13 cellular contexts compared by ENCODE assay signal in genomic region chr9:129894106-129894823, GRCh38. TPM values are rescaled to one million over a fixed set of nuclear protein-coding genes. Genes with fewer than 3 reads are reported as not detected.
DNase-seq lines count a peak whose midpoint lies in the region; ATAC-seq and TF ChIP-seq lines count a peak whose summit lies in the region.
"Had no signal": no experiment of that assay in that cellular context is flagged by ENCODE, and none has a peak within 500 bp of the region (broad histone marks: within the 10 kb centered on the region; RNA-seq: fewer than 3 reads in every experiment).

No MANE protein-coding gene starts in this region.

- H3K27ac Mint-ChIP-seq in WTC11 (peak overlapping the region; percentile 73; the same call in 1 of the 2 replicates), type B pancreatic cell (no peak overlapping the region)
- peak overlapping the region; percentile 90 to 92 for H3K27ac Mint-ChIP-seq in stimulated activated naive CD8-positive, alpha-beta T cell treated with anti-CD3 and anti-CD28 coated beads, Interleukin-15, amount 100 ng/mL, for 72 hours

- CTCF ChIA-PET in WTC11 (lab: Charles Lee) = no interaction called here

- no peak for ATAC-seq in WTC11
- ATAC-seq in stimulated activated naive CD8-positive, alpha-beta T cell treated with anti-CD3 and anti-CD28 coated beads, Interleukin-15, amount 100 ng/mL, for 72 hours = no peak
- ATAC-seq: A549 had no signal

- TF ChIP-seq CTCF in WTC11 (IDR thresholded peaks at IDR 0.05) = no peak
- no peak for TF ChIP-seq CTCF in type B pancreatic cell (conservative IDR thresholded peaks at IDR 0.05)

- POLR2A ChIA-PET in WTC11 (lab: Charles Lee) = no interaction called here

- peak; percentile 68 for DNase-seq in activated CD8-positive, alpha-beta memory T cell treated with anti-CD3 and anti-CD28 coated beads for 24 hours
- DNase-seq in activated CD8-positive, alpha-beta memory T cell treated with anti-CD3 and anti-CD28 coated beads, Interleukin-2, amount 50 U/mL, for 48 hours = no peak
- DNase-seq in WTC11 (ENCODE audit: low spot score) (no peak), GM19238 (ENCODE audit: insufficient read length, low spot score) (no peak), hypothalamus (lab: John Stamatoyannopoulos, UW) (no peak), type B pancreatic cell (ENCODE audit: extremely low spot score, unreplicated experiment) (no peak)
- peak; percentile 79 for DNase-seq in central memory CD4-positive, alpha-beta T cell
- DNase-seq in stimulated activated naive CD8-positive, alpha-beta T cell treated with anti-CD3 and anti-CD28 coated beads, Interleukin-15, amount 100 ng/mL, for 72 hours = peak; percentile 38 to 46
- DNase-seq: foreskin melanocyte, NCI-H1694 treated with DMSO at 0.1 percent for 48 hours, T1000 had no signal

- H3K27me3 Mint-ChIP-seq in WTC11 (ENCODE audit: low read depth) = no peaks in the 10 kb centered on the region
- no peaks in the 10 kb centered on the region for H3K27me3 Mint-ChIP-seq in stimulated activated naive CD8-positive, alpha-beta T cell treated with anti-CD3 and anti-CD28 coated beads, Interleukin-15, amount 100 ng/mL, for 72 hours
- H3K27me3 Mint-ChIP-seq in type B pancreatic cell = no peaks in the 10 kb centered on the region

- H3K4me3 Mint-ChIP-seq in WTC11 (no peak overlapping the region), type B pancreatic cell (no peak overlapping the region)
- H3K4me3 Mint-ChIP-seq in stimulated activated naive CD8-positive, alpha-beta T cell treated with anti-CD3 and anti-CD28 coated beads, Interleukin-15, amount 100 ng/mL, for 72 hours = peak overlapping the region; percentile 48 to 51
- H3K4me3 Mint-ChIP-seq: neural crest cell had no signal

- H3K36me3 Mint-ChIP-seq in WTC11 (peaks cover 31% of the 10 kb centered on the region), type B pancreatic cell (peaks cover 21% of the 10 kb centered on the region)

- no peaks in the 10 kb centered on the region for H3K9me3 Mint-ChIP-seq in WTC11
- H3K9me3 Mint-ChIP-seq in stimulated activated naive CD8-positive, alpha-beta T cell treated with anti-CD3 and anti-CD28 coated beads, Interleukin-15, amount 100 ng/mL, for 72 hours = peaks cover 5 to 14% of the 10 kb centered on the region in 2 donors
- H3K9me3 Mint-ChIP-seq in type B pancreatic cell = no peaks in the 10 kb centered on the region
- H3K9me3 Mint-ChIP-seq: neural crest cell had no signal

- peaks cover 21% of the 10 kb centered on the region for H3K4me1 Mint-ChIP-seq in WTC11
- H3K4me1 Mint-ChIP-seq in stimulated activated naive CD8-positive, alpha-beta T cell treated with anti-CD3 and anti-CD28 coated beads, Interleukin-15, amount 100 ng/mL, for 72 hours = peaks cover 95% of the 10 kb centered on the region
- H3K4me1 Mint-ChIP-seq in type B pancreatic cell (ENCODE audit: unreplicated experiment) = peaks cover 18% of the 10 kb centered on the region

TF ChIP-seq in WTC11, 78 proteins besides CTCF, POLR2A, EP300 and RAD21:
- TF ChIP-seq FOXP1 (CRISPR knock-in tag; IDR thresholded peaks at IDR 0.05; ENCODE audit: borderline replicate concordance) (no peak), ZNF532 (CRISPR knock-in tag; IDR thresholded peaks at IDR 0.05; ENCODE audit: borderline replicate concordance) (no peak), RORB (CRISPR knock-in tag; IDR thresholded peaks at IDR 0.05) (no peak), MAX (CRISPR knock-in tag; IDR thresholded peaks at IDR 0.05) (no peak), ZNF219 (CRISPR knock-in tag; IDR thresholded peaks at IDR 0.05; ENCODE audit: borderline replicate concordance) (no peak), USF2 (CRISPR knock-in tag; IDR thresholded peaks at IDR 0.05) (no peak), ZBTB43 (CRISPR knock-in tag; IDR thresholded peaks at IDR 0.05) (no peak), GABPB1 (CRISPR knock-in tag; IDR thresholded peaks at IDR 0.05) (no peak), ERG (CRISPR knock-in tag; IDR thresholded peaks at IDR 0.05) (no peak), ZNF671 (CRISPR knock-in tag; IDR thresholded peaks at IDR 0.05) (no peak)
TF ChIP-seq in WTC11: peak in this region for 0.

RNA-seq across cellular contexts. Expression of gene USP20, which starts 59.0 kb away (rescaled TPM):
- total RNA-seq in WTC11 (2021) (23.7 to 29.3 TPM (median 24.0 TPM) in 3 replicates), type B pancreatic cell (ENCODE audit: low replicate concordance) (37.8 and 39.2 TPM in 2 replicates)

RNA-seq across cellular contexts. Expression of gene C9orf78, which starts 59.2 kb away (rescaled TPM):
- total RNA-seq in WTC11 (2021) = 34.1 to 36.8 TPM (median 36.4 TPM) in 3 replicates
- total RNA-seq in type B pancreatic cell (ENCODE audit: low replicate concordance) = 33.6 and 35.4 TPM in 2 replicates

Comparison
In these comparisons a context has a peak if more than half of its experiments do, and no peak if none do; other contexts are left out.
1. DNase-seq: peak in activated CD8-positive, alpha-beta memory T cell treated with anti-CD3 and anti-CD28 coated beads for 24 hours (single experiment), central memory CD4-positive, alpha-beta T cell (single experiment) and stimulated activated naive CD8-positive, alpha-beta T cell treated with anti-CD3 and anti-CD28 coated beads, Interleukin-15, amount 100 ng/mL, for 72 hours (2 of 2); none in activated CD8-positive, alpha-beta memory T cell treated with anti-CD3 and anti-CD28 coated beads, Interleukin-2, amount 50 U/mL, for 48 hours (single experiment), WTC11 (single experiment), GM19238 (single experiment), hypothalamus (0 of 51) and type B pancreatic cell (single experiment).
2. H3K4me3 Mint-ChIP-seq: peak in stimulated activated naive CD8-positive, alpha-beta T cell treated with anti-CD3 and anti-CD28 coated beads, Interleukin-15, amount 100 ng/mL, for 72 hours (2 of 2); none in WTC11 (single experiment) and type B pancreatic cell (single experiment).